In genomic region chr1:91872560-91873081, GRCh38 we compare ENCODE assay signal across 10 cellular contexts. TPM values are rescaled to one million over a fixed set of nuclear protein-coding genes. Genes with fewer than 3 reads are reported as not detected.
DNase-seq lines count a peak whose midpoint lies in the region; ATAC-seq, FAIRE-seq and TF ChIP-seq lines count a peak whose summit lies in the region.
"Had no signal": no experiment of that assay in that cellular context is flagged by ENCODE, and none has a peak within 500 bp of the region (broad histone marks: within the 10 kb centered on the region; RNA-seq: fewer than 3 reads in every experiment).

No MANE protein-coding gene starts in this region.

- no peaks in the 10 kb centered on the region for H3K27me3 Mint-ChIP-seq in CD4-positive, alpha-beta T cell
- peaks cover 29% of the 10 kb centered on the region for H3K27me3 Mint-ChIP-seq in activated CD8-positive, alpha-beta T cell treated with anti-CD3 and anti-CD28 coated beads, Interleukin-2, amount 10 ng/mL, durations not matched to agents 7 days and 5 days (ENCODE audit: low read depth)
- peaks cover 36% of the 10 kb centered on the region for H3K27me3 Mint-ChIP-seq in mesothelial cell of epicardium (ENCODE audit: low read depth)

- no peaks in the 10 kb centered on the region for H3K79me2 ChIP-seq in keratinocyte (ENCODE audit: control insufficient read depth, insufficient read depth, low read length)

- FAIRE-seq in keratinocyte (lab: Jason Lieb, UNC) = peak; percentile 26

- H3K4me2 ChIP-seq in keratinocyte (ENCODE audit: control insufficient read depth, extremely low read depth, insufficient read depth, low read depth, low read length) = peak overlapping the region; percentile 67

- H2AFZ ChIP-seq in keratinocyte (ENCODE audit: control insufficient read depth, low read length) = no peak overlapping the region

- no peak overlapping the region for H3K27ac ChIP-seq in CD4-positive, alpha-beta T cell (ENCODE audit: low read depth, low read length)
- H3K27ac ChIP-seq in keratinocyte (ENCODE audit: control insufficient read depth, insufficient read depth, low read length) = no peak overlapping the region

- no peaks in the 10 kb centered on the region for H3K9me3 Mint-ChIP-seq in CD4-positive, alpha-beta T cell
- no peaks in the 10 kb centered on the region for H3K9me3 Mint-ChIP-seq in activated CD8-positive, alpha-beta T cell treated with anti-CD3 and anti-CD28 coated beads, Interleukin-2, amount 10 ng/mL, durations not matched to agents 7 days and 5 days (ENCODE audit: insufficient read depth)
- H3K9me3 Mint-ChIP-seq in mesothelial cell of epicardium = no peaks in the 10 kb centered on the region

- no peaks in the 10 kb centered on the region for H3K9me1 ChIP-seq in keratinocyte (ENCODE audit: control insufficient read depth, extremely low read depth, insufficient read depth, low read length)

- H3K36me3 Mint-ChIP-seq in CD4-positive, alpha-beta T cell (ENCODE audit: low read depth) = no peaks in the 10 kb centered on the region
- no peaks in the 10 kb centered on the region for H3K36me3 Mint-ChIP-seq in activated CD8-positive, alpha-beta T cell treated with anti-CD3 and anti-CD28 coated beads, Interleukin-2, amount 10 ng/mL, durations not matched to agents 7 days and 5 days (ENCODE audit: low read depth)
- no peaks in the 10 kb centered on the region for H3K36me3 Mint-ChIP-seq in mesothelial cell of epicardium

- H3K4me1 ChIP-seq in keratinocyte (ENCODE audit: control insufficient read depth, extremely low read depth, insufficient read depth, low read length) = peaks cover 17% of the 10 kb centered on the region

- peak overlapping the region; percentile 18 for H3K9ac ChIP-seq in keratinocyte (ENCODE audit: control insufficient read depth, extremely low read depth, insufficient read depth, low read length)

- DNase-seq in CD4-positive, alpha-beta T cell = peak in 2 of 10 experiments; percentile 9 to 20
- DNase-seq in HuH-7.5 (ENCODE audit: low spot score) (peak; percentile 18), keratinocyte (ENCODE audit: low read depth, low spot score) (no peak), mesothelial cell of epicardium (ENCODE audit: low spot score in 2 of 2, unreplicated experiment in 2 of 2) (no peak), HUDEP-2 (lab: John Stamatoyannopoulos, UW; ENCODE audit: unreplicated experiment in 76 of 76) (no peak)
- DNase-seq in activated CD8-positive, alpha-beta T cell treated with anti-CD3 and anti-CD28 coated beads, Interleukin-2, amount 10 ng/mL, durations not matched to agents 7 days and 5 days = peak; percentile 56
- DNase-seq: DMS153, Right ventricle myocardium superior had no signal

- no peak for TF ChIP-seq CTCF in CD4-positive, alpha-beta T cell (IDR thresholded peaks at IDR 0.05)
- TF ChIP-seq CTCF in keratinocyte (optimal IDR thresholded peaks at IDR 0.05 in 1 of 3, IDR thresholded peaks at IDR 0.05 in 1 of 3, conservative IDR thresholded peaks at IDR 0.05 in 1 of 3; ENCODE audit: extremely low read depth in 1 of 3, insufficient read depth in 2 of 3, low read length in 3 of 3) (no peak), mesothelial cell of epicardium (IDR thresholded peaks at IDR 0.05; ENCODE audit: unreplicated experiment) (no peak)

- POLR2A ChIA-PET in CD4-positive, alpha-beta T cell (lab: Charles Lee) = interaction anchor here (1.1 to 1.2 kb wide), 2 partner anchors 13 to 68 kb away, joined by 4 read pairs; partner anchors contain the start of gene TGFBR3
- POLR2A ChIA-PET in activated CD8-positive, alpha-beta T cell treated with anti-CD3 and anti-CD28 coated beads, Interleukin-2, amount 10 ng/mL, durations not matched to agents 7 days and 5 days (lab: Charles Lee) = interaction anchor here (0.6 kb wide), 1 partner anchor 391 kb away, joined by 3 read pairs; no protein-coding TSS in a partner anchor

- peak; percentile 55 for ATAC-seq in CD4-positive, alpha-beta T cell (ENCODE audit: poor library complexity)
- ATAC-seq in activated CD8-positive, alpha-beta T cell treated with anti-CD3 and anti-CD28 coated beads, Interleukin-2, amount 10 ng/mL, durations not matched to agents 7 days and 5 days = peak; percentile 35
- ATAC-seq in HG03442 (IDR thresholded peaks at IDR 0.05; ENCODE audit: unreplicated experiment) (no peak), HG02938 (IDR thresholded peaks at IDR 0.05; ENCODE audit: unreplicated experiment) (no peak)

- peak overlapping the region; percentile 65 for H3K4me3 Mint-ChIP-seq in CD4-positive, alpha-beta T cell
- no peak overlapping the region for H3K4me3 Mint-ChIP-seq in activated CD8-positive, alpha-beta T cell treated with anti-CD3 and anti-CD28 coated beads, Interleukin-2, amount 10 ng/mL, durations not matched to agents 7 days and 5 days
- H3K4me3 Mint-ChIP-seq in mesothelial cell of epicardium = no peak overlapping the region

- no peaks in the 10 kb centered on the region for H4K20me1 ChIP-seq in keratinocyte (ENCODE audit: control insufficient read depth, extremely low read depth, insufficient read depth, low read length)

- H3K9me3 ChIP-seq in CD4-positive, alpha-beta T cell (ENCODE audit: control insufficient read depth, low read length) = no peaks in the 10 kb centered on the region
- H3K9me3 ChIP-seq in keratinocyte (ENCODE audit: control insufficient read depth, low read depth, low read length) = no peaks in the 10 kb centered on the region

- CTCF ChIA-PET in CD4-positive, alpha-beta T cell (lab: Charles Lee) = interaction anchor here (1.3 to 3.2 kb wide), 2 partner anchors 9 to 12 kb away, joined by 4 to 12 read pairs; no protein-coding TSS in a partner anchor
- CTCF ChIA-PET in activated CD8-positive, alpha-beta T cell treated with anti-CD3 and anti-CD28 coated beads, Interleukin-2, amount 10 ng/mL, durations not matched to agents 7 days and 5 days (lab: Charles Lee) = interaction anchor here (2.8 kb wide), 1 partner anchor 360 kb away, joined by 15 read pairs; no protein-coding TSS in a partner anchor

- H3K36me3 ChIP-seq in keratinocyte (ENCODE audit: control insufficient read depth in 2 of 2, extremely low read depth in 1 of 2, insufficient read depth in 2 of 2, low read length in 2 of 2) = no peaks in the 10 kb centered on the region

- H3K4me1 Mint-ChIP-seq in CD4-positive, alpha-beta T cell (ENCODE audit: low read depth) = peaks cover 55% of the 10 kb centered on the region
- H3K4me1 Mint-ChIP-seq in activated CD8-positive, alpha-beta T cell treated with anti-CD3 and anti-CD28 coated beads, Interleukin-2, amount 10 ng/mL, durations not matched to agents 7 days and 5 days (ENCODE audit: low read depth) = peaks cover 50% of the 10 kb centered on the region
- peaks cover 15% of the 10 kb centered on the region for H3K4me1 Mint-ChIP-seq in mesothelial cell of epicardium

- intact Hi-C loops in CD4-positive, alpha-beta T cell (cut with DNase I, micrococcal nuclease) = no loop called here

- peak overlapping the region in 1 of 3 experiments; percentile 7 for H3K4me3 ChIP-seq in keratinocyte (ENCODE audit: control insufficient read depth in 2 of 3, extremely low read depth in 1 of 3, insufficient read depth in 2 of 3, low read depth in 1 of 3, low read length in 3 of 3)

- dilution Hi-C loops in keratinocyte (cut with MboI; ENCODE audit: extremely low pct_ligation_motif_present, low sequenced_read_pairs) = no loop called here

- H3K27ac Mint-ChIP-seq in CD4-positive, alpha-beta T cell = no peak overlapping the region
- H3K27ac Mint-ChIP-seq in activated CD8-positive, alpha-beta T cell treated with anti-CD3 and anti-CD28 coated beads, Interleukin-2, amount 10 ng/mL, durations not matched to agents 7 days and 5 days = peak overlapping the region; percentile 26
- H3K27ac Mint-ChIP-seq in mesothelial cell of epicardium = no peak overlapping the region

- H3K27me3 ChIP-seq in CD4-positive, alpha-beta T cell (ENCODE audit: control insufficient read depth, insufficient read depth, low read length) = no peaks in the 10 kb centered on the region
- H3K27me3 ChIP-seq in keratinocyte (ENCODE audit: control insufficient read depth, extremely low read depth, insufficient read depth, low read length) = peaks cover 17% of the 10 kb centered on the region

RNA-seq across cellular contexts. Expression of gene TGFBR3, which starts 13.3 kb away (rescaled TPM):
- total RNA-seq in CD4-positive, alpha-beta T cell = 10 to 100 TPM; 31.5 to 36.6 TPM
- total RNA-seq in activated CD8-positive, alpha-beta T cell treated with anti-CD3 and anti-CD28 coated beads, Interleukin-2, amount 10 ng/mL, durations not matched to agents 7 days and 5 days = 1 to 10 TPM; 3.7 to 4.0 TPM
- 0.66 to 1.2 TPM (median 0.99 TPM) in 3 replicates for polyA plus RNA-seq in keratinocyte
- polyA plus RNA-seq in keratinocyte (2011; ENCODE audit: low read depth) = 0.81 TPM
- polyA plus RNA-seq in keratinocyte (2011; cell fraction: cytosol; rRNA removed) = 0.40 and 0.62 TPM in 2 replicates
- 1.3 and 1.4 TPM in 2 replicates for polyA plus RNA-seq in keratinocyte (2011; cell fraction: nucleus; rRNA removed)
- polyA plus RNA-seq in keratinocyte (2012; ENCODE audit: low replicate concordance) = 0.80 and 1.0 TPM in 2 replicates
- 2.9 to 5.8 TPM (median 3.9 TPM) in 3 replicates for polyA minus RNA-seq in keratinocyte
- polyA minus RNA-seq in keratinocyte (2011; cell fraction: cytosol; rRNA and poly(A)+ RNA removed) = 0.96 TPM
- polyA minus RNA-seq in keratinocyte (2011; cell fraction: nucleus; rRNA and poly(A)+ RNA removed) = 1.8 and 2.2 TPM in 2 replicates
- 19.7 to 24.6 TPM (median 20.7 TPM) in 3 replicates for total RNA-seq in mesothelial cell of epicardium

Comparison
In these comparisons a context has a peak if more than half of its experiments do, and no peak if none do; other contexts are left out.
1. ATAC-seq: peak in CD4-positive, alpha-beta T cell (single experiment) and activated CD8-positive, alpha-beta T cell treated with anti-CD3 and anti-CD28 coated beads, Interleukin-2, amount 10 ng/mL, durations not matched to agents 7 days and 5 days (single experiment); none in HG03442 (single experiment) and HG02938 (single experiment).
2. DNase-seq: peak in HuH-7.5 (single experiment) and activated CD8-positive, alpha-beta T cell treated with anti-CD3 and anti-CD28 coated beads, Interleukin-2, amount 10 ng/mL, durations not matched to agents 7 days and 5 days (single experiment); none in keratinocyte (single experiment), mesothelial cell of epicardium (0 of 2) and HUDEP-2 (0 of 76).